9 cellular contexts compared by ENCODE assay signal in genomic region chr1:234866007-234866866, GRCh38.
A peak's percentile ranks its signal among the peaks of the same experiment; 100 is the strongest.
DNase-seq lines count a peak whose midpoint lies in the region; TF ChIP-seq lines count a peak whose summit lies in the region.
"Had no signal": no experiment of that assay in that cellular context is flagged by ENCODE, and none has a peak within 500 bp of the region (broad histone marks: within the 10 kb centered on the region; RNA-seq: fewer than 3 reads in every experiment).

No MANE protein-coding gene starts in this region.

- H2AK5ac ChIP-seq in mesendoderm (ENCODE audit: low read length) (no peak overlapping the region), H9 (ENCODE audit: insufficient read length, low read length) (no peak overlapping the region)

- no peak overlapping the region for H2BK120ac ChIP-seq in mesendoderm (ENCODE audit: low read depth, low read length)
- no peak overlapping the region for H2BK120ac ChIP-seq in H9 (ENCODE audit: low read depth, low read length, poor library complexity, severe bottlenecking)

- H3K36me3 ChIP-seq in BJ (ENCODE audit: control insufficient read depth, insufficient read depth, low read length) (no peaks in the 10 kb centered on the region), mammary epithelial cell (ENCODE audit: insufficient read depth, low read length) (no peaks in the 10 kb centered on the region), mesendoderm (ENCODE audit: control insufficient read depth, insufficient read depth, low read length) (no peaks in the 10 kb centered on the region)

- in situ Hi-C loops in mammary epithelial cell (cut with MboI; ENCODE audit: low sequenced_read_pairs in 2 of 2) = loop anchor here in 1 of 2 donors (25.0 kb wide), 1 partner anchor 254 kb away; the partner anchor contains the start of gene IRF2BP2

- 81% methylated on average over 17 of the region's 18 CpGs for WGBS in mammary epithelial cell (ENCODE audit: low coverage, missing lambda C conversion rate)
- no CpG with 5 or more reads among the region's 18 CpGs for WGBS in mesendoderm (ENCODE audit: extremely low coverage, insufficient coverage, low lambda C conversion rate)
- WGBS in H9 (ENCODE audit: extremely low coverage, insufficient read length, low lambda C conversion rate) = no CpG with 5 or more reads among the region's 18 CpGs

- no peak overlapping the region for H3K4me3 ChIP-seq in BJ (ENCODE audit: low read depth, low read length)
- no peak overlapping the region for H3K4me3 ChIP-seq in mammary epithelial cell (replicated peaks in 1 of 3; ENCODE audit: insufficient read depth in 1 of 3, low read depth in 2 of 3, low read length in 3 of 3)
- no peak overlapping the region for H3K4me3 ChIP-seq in mesendoderm (ENCODE audit: low read length)
- H3K4me3 ChIP-seq: SK-N-MC had no signal

- H4K91ac ChIP-seq in H9 (ENCODE audit: insufficient read length, low read depth, low read length) = no peak overlapping the region

- no peak overlapping the region for H2AFZ ChIP-seq in mammary epithelial cell (ENCODE audit: low read depth, low read length)
- H2AFZ ChIP-seq in H9 (ENCODE audit: low read length) = no peak overlapping the region

- peaks cover 0 to 4% (median 0%) of the 10 kb centered on the region in 3 experiments; a peak in 3 of 7 replicates for H3K36me3 Mint-ChIP-seq in H9 (ENCODE audit: insufficient read depth in 1 of 3, low read depth in 3 of 3)

- H3K79me1 ChIP-seq in mesendoderm (ENCODE audit: low read length) (no peaks in the 10 kb centered on the region), H9 (ENCODE audit: insufficient read depth, low read depth, low read length, poor library complexity, severe bottlenecking) (no peaks in the 10 kb centered on the region)

- H3K4ac ChIP-seq in mesendoderm (ENCODE audit: low read depth, low read length) (no peak overlapping the region), H9 (ENCODE audit: low read depth, low read length) (no peak overlapping the region)

- H3K27ac ChIP-seq in mammary epithelial cell (ENCODE audit: insufficient read depth, low read depth, low read length) (no peak overlapping the region), mesendoderm (ENCODE audit: low read depth, low read length) (no peak overlapping the region), H9 (ENCODE audit: insufficient read length, low read depth, low read length) (no peak overlapping the region)
- H3K27ac ChIP-seq: SK-N-MC had no signal

- no peak overlapping the region for H3K4me2 ChIP-seq in mammary epithelial cell (ENCODE audit: insufficient read depth, low read depth, low read length)
- H3K4me2 ChIP-seq in mesendoderm (ENCODE audit: low read length) = no peak overlapping the region
- H3K4me2 ChIP-seq in H9 (ENCODE audit: insufficient read depth, insufficient read length, low read length) = no peak overlapping the region

- H3K4me1 Mint-ChIP-seq in H9 = 0 out of 4 replicates have a peak, but pooled peaks cover 2 to 5% of the 10 kb centered on the region in 2 experiments

- H4K20me1 ChIP-seq in mammary epithelial cell (ENCODE audit: insufficient read depth, low read length) = no peaks in the 10 kb centered on the region
- H4K20me1 ChIP-seq in H9 (ENCODE audit: control insufficient read depth, insufficient read depth, insufficient read length) = no peaks in the 10 kb centered on the region

- H3K27me3 ChIP-seq in BJ (ENCODE audit: control insufficient read depth, insufficient read depth, low read length) = no peaks in the 10 kb centered on the region
- no peaks in the 10 kb centered on the region for H3K27me3 ChIP-seq in mammary epithelial cell (ENCODE audit: insufficient read depth, low read length)
- no peaks in the 10 kb centered on the region for H3K27me3 ChIP-seq in mesendoderm (ENCODE audit: insufficient read depth, low read length, poor library complexity)
- H3K27me3 ChIP-seq in H9 (ENCODE audit: insufficient read depth, low read length) = no peaks in the 10 kb centered on the region

- peaks cover 7% of the 10 kb centered on the region for H3K27me3 Mint-ChIP-seq in H9 (ENCODE audit: low read depth)

- H4K8ac ChIP-seq in mesendoderm (ENCODE audit: low read depth, low read length) (no peak overlapping the region), H9 (replicated peaks; ENCODE audit: insufficient read length, low read depth, low read length) (no peak overlapping the region)

- no peak overlapping the region for H3K4me3 Mint-ChIP-seq in H9

- H3K9ac ChIP-seq in mammary epithelial cell (ENCODE audit: insufficient read depth, low read length) = no peak overlapping the region
- H3K9ac ChIP-seq in mesendoderm (ENCODE audit: low read length) = no peak overlapping the region
- H3K9ac ChIP-seq in H9 (ENCODE audit: extremely low read depth, insufficient read length, low read length) = no peak overlapping the region

- H3K23me2 ChIP-seq in H9 (ENCODE audit: insufficient read length, low read depth, low read length, poor library complexity, severe bottlenecking) = no peaks in the 10 kb centered on the region

- no peak overlapping the region for H2BK5ac ChIP-seq in mesendoderm (ENCODE audit: low read length)
- H2BK5ac ChIP-seq in H9 (ENCODE audit: insufficient read length, low read length) = no peak overlapping the region

- CTCF ChIA-PET in BJ (lab: Yijun Ruan, JAX) = interaction anchor here (0.6 kb wide), 1 partner anchor 39 kb away, joined by 5 read pairs; no protein-coding TSS in a partner anchor
- CTCF ChIA-PET in mammary epithelial cell (lab: Charles Lee; ENCODE audit: low non-redundant PET) = no interaction called here

- H2BK15ac ChIP-seq in mesendoderm (replicated peaks; ENCODE audit: low read depth) = no peak overlapping the region
- H2BK15ac ChIP-seq in H9 (ENCODE audit: low read depth, low read length) = no peak overlapping the region

- no peaks in the 10 kb centered on the region for H3K9me3 ChIP-seq in mammary epithelial cell (replicated peaks; ENCODE audit: insufficient read depth, low read length)
- no peaks in the 10 kb centered on the region for H3K9me3 ChIP-seq in H9 (ENCODE audit: control insufficient read depth, low read depth, low read length)

- no TSS peak for BruUV-seq in mammary epithelial cell (replicated peaks; lab: Mats Ljungman, UMichigan)

- dilution Hi-C loops in mammary epithelial cell (cut with HindIII; ENCODE audit: low sequenced_read_pairs) = no loop called here

- H3K56ac ChIP-seq in mesendoderm (ENCODE audit: low read length) = no peak overlapping the region
- H3K56ac ChIP-seq in H9 (ENCODE audit: insufficient read length, low read depth, low read length) = no peak overlapping the region

- DNase-seq in BJ (ENCODE audit: low read depth) = peak; percentile 45
- peak; percentile 98 for DNase-seq in M059J (ENCODE audit: low read depth)
- DNase-seq in mammary epithelial cell = peak; percentile 56
- DNase-seq in mesendoderm = peak; percentile 29
- DNase-seq in superior temporal gyrus (ENCODE audit: extremely low spot score) = no peak
- DNase-seq in activated CD8-positive, alpha-beta memory T cell treated with anti-CD3 and anti-CD28 coated beads, Interleukin-2, amount 50 U/mL, for 4 hours = no peak
- DNase-seq in H9 = no peak
- DNase-seq in T-helper 1 cell = no peak

- H3K4me1 ChIP-seq in mammary epithelial cell (ENCODE audit: insufficient read depth, low read length) (peaks cover 33% of the 10 kb centered on the region), mesendoderm (ENCODE audit: control insufficient read depth, low read depth, low read length) (no peaks in the 10 kb centered on the region), H9 (ENCODE audit: insufficient read depth, low read length) (no peaks in the 10 kb centered on the region)

- H3K79me2 ChIP-seq in mammary epithelial cell (ENCODE audit: insufficient read depth, low read length) = no peaks in the 10 kb centered on the region
- no peaks in the 10 kb centered on the region for H3K79me2 ChIP-seq in mesendoderm (ENCODE audit: control insufficient read depth, insufficient read depth, low read length)
- H3K79me2 ChIP-seq in H9 (ENCODE audit: insufficient read depth, low read length) = no peaks in the 10 kb centered on the region

- H3K23ac ChIP-seq in mesendoderm (ENCODE audit: low read length) (no peak overlapping the region), H9 (ENCODE audit: insufficient read length, low read depth, low read length) (no peak overlapping the region)

- H3K14ac ChIP-seq in H9 (ENCODE audit: insufficient read depth, low read length) = no peak overlapping the region

- H3K27ac Mint-ChIP-seq in H9 = no peak overlapping the region

- no peak overlapping the region for H2BK12ac ChIP-seq in H9 (ENCODE audit: insufficient read length, low read depth, low read length)

- H3K18ac ChIP-seq in mesendoderm (ENCODE audit: low read length) (no peak overlapping the region), H9 (ENCODE audit: insufficient read length, low read depth, low read length) (no peak overlapping the region)

- POLR2A ChIA-PET in BJ (lab: Charles Lee) = no interaction called here

- no peak overlapping the region for H4K5ac ChIP-seq in mesendoderm (ENCODE audit: low read length)
- H4K5ac ChIP-seq in H9 (ENCODE audit: insufficient read length, low read depth, low read length) = no peak overlapping the region

- intact Hi-C loops in mammary epithelial cell (cut with micrococcal nuclease) = no loop called here

- no peak overlapping the region for H3T11ph ChIP-seq in H9 (ENCODE audit: low read length)

- no peak overlapping the region for H2BK20ac ChIP-seq in H9 (ENCODE audit: low read depth, low read length, poor library complexity, severe bottlenecking)

- no peak for TF ChIP-seq CTCF in BJ (IDR thresholded peaks at IDR 0.05; ENCODE audit: insufficient read depth, low read depth, low read length)
- TF ChIP-seq CTCF in mammary epithelial cell (conservative IDR thresholded peaks at IDR 0.05 in 1 of 2, IDR thresholded peaks at IDR 0.05 in 1 of 2; ENCODE audit: extremely low read depth in 1 of 2, insufficient read depth in 1 of 2, low read depth in 1 of 2, low read length in 2 of 2) = no peak
- TF ChIP-seq CTCF in H9 (conservative IDR thresholded peaks at IDR 0.05) = no peak

- no peaks in the 10 kb centered on the region; a peak in 2 of 5 replicates for H3K9me3 Mint-ChIP-seq in H9

Comparison
In these comparisons a context has a peak if more than half of its experiments do, and no peak if none do; other contexts are left out.
1. DNase-seq: peak in BJ (single experiment), M059J (single experiment), mammary epithelial cell (single experiment) and mesendoderm (single experiment); none in superior temporal gyrus (single experiment), activated CD8-positive, alpha-beta memory T cell treated with anti-CD3 and anti-CD28 coated beads, Interleukin-2, amount 50 U/mL, for 4 hours (single experiment), H9 (single experiment) and T-helper 1 cell (0 of 5).